Comparison of ENCODE assay signal across 1 cellular context in the genomic region with DNA sequence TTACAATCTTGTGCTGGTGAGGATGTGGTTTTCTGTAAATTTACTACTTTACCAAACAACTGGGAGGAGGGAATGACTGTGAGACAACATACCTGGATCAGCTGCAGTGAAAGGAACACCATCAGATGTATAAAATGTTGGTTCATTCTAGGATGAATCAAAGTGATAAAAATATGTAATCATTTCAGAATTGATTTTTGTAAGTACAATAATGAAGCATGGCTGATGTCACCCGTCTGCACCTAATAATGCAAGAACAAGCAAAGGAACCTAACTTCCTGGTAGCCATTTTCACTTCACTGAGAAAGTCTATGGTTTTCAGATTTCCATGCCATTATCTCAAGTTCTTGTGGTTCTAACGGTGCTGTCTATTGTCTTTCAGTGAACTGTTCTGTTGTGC.
TF ChIP-seq lines count a peak whose summit lies in the region.

No MANE protein-coding gene starts in this region.

TF ChIP-seq in HEK293, 187 proteins besides CTCF, POLR2A, EP300 and RAD21 (continued from another document):
- TF ChIP-seq, protein P1, sequence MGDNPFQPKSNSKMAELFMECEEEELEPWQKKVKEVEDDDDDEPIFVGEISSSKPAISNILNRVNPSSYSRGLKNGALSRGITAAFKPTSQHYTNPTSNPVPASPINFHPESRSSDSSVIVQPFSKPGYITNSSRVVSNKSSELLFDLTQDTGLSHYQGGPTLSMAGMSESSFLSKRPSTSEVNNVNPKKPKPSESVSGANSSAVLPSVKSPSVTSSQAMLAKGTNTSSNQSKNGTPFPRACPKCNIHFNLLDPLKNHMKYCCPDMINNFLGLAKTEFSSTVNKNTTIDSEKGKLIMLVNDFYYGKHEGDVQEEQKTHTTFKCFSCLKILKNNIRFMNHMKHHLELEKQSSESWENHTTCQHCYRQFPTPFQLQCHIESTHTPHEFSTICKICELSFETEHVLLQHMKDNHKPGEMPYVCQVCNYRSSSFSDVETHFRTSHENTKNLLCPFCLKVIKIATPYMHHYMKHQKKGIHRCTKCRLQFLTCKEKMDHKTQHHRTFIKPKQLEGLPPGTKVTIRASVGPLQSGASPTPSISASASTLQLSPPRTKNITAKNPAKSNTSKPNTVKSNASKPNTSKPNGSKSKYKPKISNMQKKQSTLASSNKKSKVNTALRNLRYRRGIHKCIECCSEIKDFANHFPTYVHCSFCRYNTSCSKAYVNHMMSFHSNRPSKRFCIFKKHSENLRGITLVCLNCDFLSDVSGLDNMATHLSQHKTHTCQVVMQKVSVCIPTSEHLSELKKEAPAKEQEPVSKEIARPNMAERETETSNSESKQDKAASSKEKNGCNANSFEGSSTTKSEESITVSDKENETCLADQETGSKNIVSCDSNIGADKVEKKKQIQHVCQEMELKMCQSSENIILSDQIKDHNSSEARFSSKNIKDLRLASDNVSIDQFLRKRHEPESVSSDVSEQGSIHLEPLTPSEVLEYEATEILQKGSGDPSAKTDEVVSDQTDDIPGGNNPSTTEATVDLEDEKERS (tag by site-specific recombination; IDR thresholded peaks at IDR 0.05), result no peak
- TF ChIP-seq ZNF664 (tag by site-specific recombination; IDR thresholded peaks at IDR 0.05), result no peak
- TF ChIP-seq ZNF621 (tag by site-specific recombination; IDR thresholded peaks at IDR 0.05), result no peak
- TF ChIP-seq, protein P2, sequence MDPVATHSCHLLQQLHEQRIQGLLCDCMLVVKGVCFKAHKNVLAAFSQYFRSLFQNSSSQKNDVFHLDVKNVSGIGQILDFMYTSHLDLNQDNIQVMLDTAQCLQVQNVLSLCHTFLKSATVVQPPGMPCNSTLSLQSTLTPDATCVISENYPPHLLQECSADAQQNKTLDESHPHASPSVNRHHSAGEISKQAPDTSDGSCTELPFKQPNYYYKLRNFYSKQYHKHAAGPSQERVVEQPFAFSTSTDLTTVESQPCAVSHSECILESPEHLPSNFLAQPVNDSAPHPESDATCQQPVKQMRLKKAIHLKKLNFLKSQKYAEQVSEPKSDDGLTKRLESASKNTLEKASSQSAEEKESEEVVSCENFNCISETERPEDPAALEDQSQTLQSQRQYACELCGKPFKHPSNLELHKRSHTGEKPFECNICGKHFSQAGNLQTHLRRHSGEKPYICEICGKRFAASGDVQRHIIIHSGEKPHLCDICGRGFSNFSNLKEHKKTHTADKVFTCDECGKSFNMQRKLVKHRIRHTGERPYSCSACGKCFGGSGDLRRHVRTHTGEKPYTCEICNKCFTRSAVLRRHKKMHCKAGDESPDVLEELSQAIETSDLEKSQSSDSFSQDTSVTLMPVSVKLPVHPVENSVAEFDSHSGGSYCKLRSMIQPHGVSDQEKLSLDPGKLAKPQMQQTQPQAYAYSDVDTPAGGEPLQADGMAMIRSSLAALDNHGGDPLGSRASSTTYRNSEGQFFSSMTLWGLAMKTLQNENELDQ (tag by site-specific recombination; IDR thresholded peaks at IDR 0.05; ENCODE audit: low read depth), result no peak
- no peak for TF ChIP-seq ZNF792 (tag by site-specific recombination; IDR thresholded peaks at IDR 0.05)
- TF ChIP-seq, protein P3, sequence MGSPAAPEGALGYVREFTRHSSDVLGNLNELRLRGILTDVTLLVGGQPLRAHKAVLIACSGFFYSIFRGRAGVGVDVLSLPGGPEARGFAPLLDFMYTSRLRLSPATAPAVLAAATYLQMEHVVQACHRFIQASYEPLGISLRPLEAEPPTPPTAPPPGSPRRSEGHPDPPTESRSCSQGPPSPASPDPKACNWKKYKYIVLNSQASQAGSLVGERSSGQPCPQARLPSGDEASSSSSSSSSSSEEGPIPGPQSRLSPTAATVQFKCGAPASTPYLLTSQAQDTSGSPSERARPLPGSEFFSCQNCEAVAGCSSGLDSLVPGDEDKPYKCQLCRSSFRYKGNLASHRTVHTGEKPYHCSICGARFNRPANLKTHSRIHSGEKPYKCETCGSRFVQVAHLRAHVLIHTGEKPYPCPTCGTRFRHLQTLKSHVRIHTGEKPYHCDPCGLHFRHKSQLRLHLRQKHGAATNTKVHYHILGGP (tag by site-specific recombination; IDR thresholded peaks at IDR 0.05), result no peak
- no peak for TF ChIP-seq BCL11A (tag by site-specific recombination; IDR thresholded peaks at IDR 0.05; ENCODE audit: low read depth)
- no peak for TF ChIP-seq ZNF529 (tag by site-specific recombination; IDR thresholded peaks at IDR 0.05; ENCODE audit: insufficient replicate concordance)
TF ChIP-seq in HEK293: peak in this region for 2.
